ENCODE assay signal across 9 cellular contexts in the genomic region with DNA sequence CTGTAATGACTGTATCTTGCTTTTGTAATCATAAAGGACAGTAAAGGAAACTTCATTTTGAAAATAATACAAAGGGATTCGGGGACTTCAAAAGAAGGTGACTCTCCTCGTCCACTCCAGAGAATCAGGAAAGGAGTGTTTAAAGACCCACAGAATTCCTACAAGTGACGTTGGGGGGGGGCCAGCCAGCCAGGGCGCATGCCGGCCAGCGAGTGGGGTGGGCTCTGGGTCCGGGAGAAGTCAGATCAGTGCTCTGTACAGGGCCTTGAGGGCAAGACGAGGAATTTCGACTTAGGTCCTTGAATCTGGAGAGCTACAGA. TPM values are rescaled to one million over a fixed set of nuclear protein-coding genes. Genes with fewer than 3 reads are reported as not detected.
DNase-seq lines count a peak whose midpoint lies in the region; ATAC-seq and TF ChIP-seq lines count a peak whose summit lies in the region.
"Had no signal": no experiment of that assay in that cellular context is flagged by ENCODE, and none has a peak within 500 bp of the region (broad histone marks: within the 10 kb centered on the region; RNA-seq: fewer than 3 reads in every experiment).

No MANE protein-coding gene starts in this region.

- no peak overlapping the region for H3K4me3 ChIP-seq in CD8-positive, alpha-beta T cell (ENCODE audit: low read depth, low read length)
- peak overlapping the region; percentile 67 for H3K4me3 ChIP-seq in fibroblast of villous mesenchyme (ENCODE audit: low read depth, low read length)
- peak overlapping the region; percentile 75 for H3K4me3 ChIP-seq in rectal smooth muscle tissue (ENCODE audit: low read length)

- H3K27me3 ChIP-seq in CD8-positive, alpha-beta T cell (ENCODE audit: insufficient read depth, low read length), result no peaks in the 10 kb centered on the region
- H3K27me3 ChIP-seq in rectal smooth muscle tissue (ENCODE audit: control insufficient read depth, insufficient read depth, low read length), result no peaks in the 10 kb centered on the region

- H3K36me3 Mint-ChIP-seq in CD8-positive, alpha-beta T cell, result no peaks in the 10 kb centered on the region
- no peaks in the 10 kb centered on the region for H3K36me3 Mint-ChIP-seq in T-cell

- POLR2A ChIA-PET in CD8-positive, alpha-beta T cell (lab: Charles Lee), result interaction anchor here (1.0 kb wide), 1 partner anchor 23 kb away, joined by 3 read pairs; no protein-coding TSS in a partner anchor
- POLR2A ChIA-PET in T-cell (lab: Charles Lee), result no interaction called here

- CTCF ChIA-PET in CD8-positive, alpha-beta T cell (lab: Charles Lee), result interaction anchor here (0.7 to 13.2 kb wide), 2 partner anchors 76 to 85 kb away, joined by 3 to 185 read pairs; no protein-coding TSS in a partner anchor
- CTCF ChIA-PET in T-cell (lab: Charles Lee), result no interaction called here

- H3K4me1 Mint-ChIP-seq in CD8-positive, alpha-beta T cell (ENCODE audit: low read depth), result peaks cover 33% of the 10 kb centered on the region
- peaks cover 12 to 19% (median 18%) of the 10 kb centered on the region in 3 donors for H3K4me1 Mint-ChIP-seq in T-cell

- ATAC-seq in CD8-positive, alpha-beta T cell, result no peak
- ATAC-seq in T-cell (replicated peaks in 1 of 4), result no peak
- ATAC-seq in sciatic nerve, result no peak
- no peak for ATAC-seq in HG02885 (IDR thresholded peaks at IDR 0.05; ENCODE audit: poor library complexity, unreplicated experiment)

- intact Hi-C loops in CD8-positive, alpha-beta T cell (cut with DNase I, micrococcal nuclease), result loop anchor here in 1 of 2 experiments (5.0 kb wide), 2 partner anchors 33 to 57 kb away; no protein-coding TSS in a partner anchor
- intact Hi-C loops in sciatic nerve (cut with DNase I), result loop anchor here (5.0 kb wide), 1 partner anchor 78 kb away; no protein-coding TSS in a partner anchor

- H3K9ac ChIP-seq in rectal smooth muscle tissue (ENCODE audit: low read length), result peak overlapping the region; percentile 87

- no peak for TF ChIP-seq CTCF in CD8-positive, alpha-beta T cell (IDR thresholded peaks at IDR 0.05)
- TF ChIP-seq CTCF in fibroblast of villous mesenchyme (IDR thresholded peaks at IDR 0.05; ENCODE audit: insufficient read depth, low read depth, low read length), result no peak

- no peak overlapping the region for H3K27ac Mint-ChIP-seq in CD8-positive, alpha-beta T cell
- H3K27ac Mint-ChIP-seq in T-cell, result no peak overlapping the region

- peaks cover 22% of the 10 kb centered on the region for H3K27me3 Mint-ChIP-seq in CD8-positive, alpha-beta T cell (ENCODE audit: low read depth)
- peaks cover 14 to 44% of the 10 kb centered on the region in 2 donors for H3K27me3 Mint-ChIP-seq in T-cell

- no peak overlapping the region for H3K27ac ChIP-seq in CD8-positive, alpha-beta T cell (ENCODE audit: low read depth, low read length)
- H3K27ac ChIP-seq in rectal smooth muscle tissue (ENCODE audit: low read depth, low read length), result peak overlapping the region; percentile 99

- no peaks in the 10 kb centered on the region for H3K9me3 ChIP-seq in CD8-positive, alpha-beta T cell (ENCODE audit: low read length)

- H3K9me3 Mint-ChIP-seq in CD8-positive, alpha-beta T cell, result no peaks in the 10 kb centered on the region
- H3K9me3 Mint-ChIP-seq in T-cell, result no peaks in the 10 kb centered on the region

- no peaks in the 10 kb centered on the region for H3K36me3 ChIP-seq in CD8-positive, alpha-beta T cell (ENCODE audit: insufficient read depth, low read length)
- H3K36me3 ChIP-seq in rectal smooth muscle tissue (ENCODE audit: control insufficient read depth, insufficient read depth, low read length), result no peaks in the 10 kb centered on the region

- peak overlapping the region; percentile 76 for H3K4me3 Mint-ChIP-seq in CD8-positive, alpha-beta T cell
- peak overlapping the region; percentile 55 to 59 (median 57) for H3K4me3 Mint-ChIP-seq in T-cell

- H3K4me1 ChIP-seq in CD8-positive, alpha-beta T cell (ENCODE audit: insufficient read depth, low read length), result peaks cover 18% of the 10 kb centered on the region
- peaks cover 42% of the 10 kb centered on the region for H3K4me1 ChIP-seq in rectal smooth muscle tissue (ENCODE audit: control insufficient read depth, insufficient read depth, low read length)

- DNase-seq in CD8-positive, alpha-beta T cell, result no peak
- no peak for DNase-seq in T-cell
- DNase-seq in fibroblast of villous mesenchyme (ENCODE audit: low read depth), result no peak
- DNase-seq in sciatic nerve (ENCODE audit: low spot score), result no peak
- DNase-seq in NCI-H524 (lab: John Stamatoyannopoulos, UW), result no peak
- no peak for DNase-seq in GF-D8 (lab: John Stamatoyannopoulos, UW)
- DNase-seq: DMS79 treated with DMSO at 0.1 percent for 48 hours had no signal

RNA-seq across cellular contexts. Expression of a gene that starts 1.0 kb away (rescaled TPM):
- total RNA-seq in CD8-positive, alpha-beta T cell, result 1 to 10 TPM; 1.3 to 1.8 TPM
- 1 to 10 TPM; 2.6 to 5.7 (median 3.3) TPM for total RNA-seq in T-cell
- 120 and 209 TPM in 2 replicates for total RNA-seq in fibroblast of villous mesenchyme
- total RNA-seq in sciatic nerve, result 554 TPM

Comparison
In these comparisons a context has a peak if more than half of its experiments do, and no peak if none do; other contexts are left out.
1. RNA of a gene that starts 1.0 kb away (total RNA-seq): 554 TPM in sciatic nerve (single experiment) and 120 to 209 TPM in fibroblast of villous mesenchyme; 2.6 to 5.7 TPM in T-cell and 1.3 to 1.8 TPM in CD8-positive, alpha-beta T cell; every median in the first group is over 10 times any median in the second.